ENCODE assay signal across 21 cellular contexts in the genomic region with DNA sequence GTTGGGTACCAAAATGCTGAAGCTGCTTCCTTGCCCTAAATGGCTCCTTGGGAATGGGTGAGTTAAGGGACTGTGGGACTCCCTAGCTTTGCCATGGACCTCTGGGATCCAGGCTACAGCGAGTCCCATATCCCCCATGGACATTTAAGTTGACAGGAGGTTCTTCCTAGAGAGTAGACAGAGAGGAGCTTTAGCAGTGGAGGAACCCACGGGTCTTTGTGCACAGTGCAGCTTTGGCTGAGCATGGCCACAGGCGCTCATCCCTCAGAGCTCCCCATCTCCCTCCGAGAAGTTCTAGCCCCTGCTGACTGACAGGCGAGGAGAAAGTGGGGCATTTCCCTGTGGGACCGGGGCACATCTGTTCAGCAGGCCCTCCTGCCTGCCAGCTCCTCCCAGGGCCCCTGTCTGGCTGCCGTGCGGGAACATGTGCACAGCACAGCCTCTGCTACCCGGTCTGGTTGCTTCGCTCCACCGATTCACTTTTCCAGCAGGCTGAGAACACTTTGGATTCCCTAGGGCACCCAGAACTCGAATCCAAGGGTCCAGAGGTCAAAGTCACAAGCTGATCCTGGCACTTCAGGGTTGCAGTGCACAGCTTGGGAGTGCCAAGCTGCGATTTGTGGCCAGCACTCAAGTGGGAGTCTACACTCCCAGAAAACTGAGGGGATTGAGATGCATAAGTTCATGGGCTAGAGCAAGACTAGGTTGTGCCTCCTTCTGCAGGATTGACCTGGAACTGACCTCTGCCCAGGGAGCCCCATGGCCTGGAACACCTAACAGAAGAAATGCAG. TPM values are rescaled to one million over a fixed set of nuclear protein-coding genes. Genes with fewer than 3 reads are reported as not detected.
"Had no signal": no experiment of that assay in that cellular context is flagged by ENCODE, and none has a peak within 500 bp of the region (broad histone marks: within the 10 kb centered on the region; RNA-seq: fewer than 3 reads in every experiment).

No MANE protein-coding gene starts in this region.

- H3K9me3 Mint-ChIP-seq: activated B cell treated with CpG ODN at 0.5 μM for 24 hours; activated CD4-positive, alpha-beta T cell treated with anti-CD3 and anti-CD28 coated beads, Interleukin-2, amount 10 ng/mL, durations not matched to agents 24 days and 14 days; activated naive CD4-positive, alpha-beta T cell treated with anti-CD3 and anti-CD28 coated beads, Interleukin-2, amount 50 U/mL, for 24 hours; activated T-cell treated with anti-CD3 and anti-CD28 coated beads, Interleukin-2, amount 50 U/mL, for 24 hours; activated T-helper 1 cell treated with anti-CD3 and anti-CD28 coated beads, Interleukin-12 subunit alpha, Interleukin-12 subunit beta, Interleukin-2, Interleukin-4 antibody, amounts not matched to agents 30 ng/mL and 10 ng/mL and 1 ng/mL, durations not matched to agents 14 hours and 24 hours and 36 hours; T-helper 1 cell treated with Interleukin-12 subunit alpha and Interleukin-12 subunit beta and Interleukin-4 antibody, amounts not matched to agents 30 μg/mL and 1 μg/mL, for 36 hours had no signal

- H3K4me3 ChIP-seq: breast epithelium, SJSA1 had no signal

- H3K27ac ChIP-seq: breast epithelium, SJSA1 had no signal

- H3K36me3 Mint-ChIP-seq: activated CD8-positive, alpha-beta memory T cell treated with anti-CD3 and anti-CD28 coated beads, Interleukin-2, amount 10 ng/mL, durations not matched to agents 7 days and 5 days; activated naive CD4-positive, alpha-beta T cell treated with anti-CD3 and anti-CD28 coated beads, Interleukin-2, amount 50 U/mL, for 24 hours had no signal

- ATAC-seq: activated CD8-positive, alpha-beta memory T cell treated with anti-CD3 and anti-CD28 coated beads, Interleukin-2, amount 10 ng/mL, durations not matched to agents 7 days and 5 days; SK-N-SH treated with all-trans-retinoic acid at 6 μM for 48 hours had no signal

- H3K4me1 Mint-ChIP-seq: activated B cell treated with CpG ODN at 0.5 μM for 24 hours; activated CD4-positive, alpha-beta T cell treated with anti-CD3 and anti-CD28 coated beads, Interleukin-2, amount 10 ng/mL, durations not matched to agents 24 days and 14 days; activated CD8-positive, alpha-beta memory T cell treated with anti-CD3 and anti-CD28 coated beads, Interleukin-2, amount 10 ng/mL, durations not matched to agents 7 days and 5 days; activated naive CD4-positive, alpha-beta T cell treated with anti-CD3 and anti-CD28 coated beads, Interleukin-2, amount 50 U/mL, for 24 hours had no signal

- H3K27me3 ChIP-seq: SJSA1 had no signal

- H3K4me1 ChIP-seq: breast epithelium, SJSA1 had no signal

- H3K4me3 Mint-ChIP-seq: activated B cell treated with CpG ODN at 0.5 μM for 24 hours; activated CD4-positive, alpha-beta T cell treated with anti-CD3 and anti-CD28 coated beads, Interleukin-2, amount 10 ng/mL, durations not matched to agents 24 days and 14 days; activated CD8-positive, alpha-beta memory T cell treated with anti-CD3 and anti-CD28 coated beads, Interleukin-2, amount 10 ng/mL, durations not matched to agents 7 days and 5 days; activated naive CD4-positive, alpha-beta T cell treated with anti-CD3 and anti-CD28 coated beads, Interleukin-2, amount 50 U/mL, for 24 hours; activated T-cell treated with anti-CD3 and anti-CD28 coated beads, Interleukin-2, amount 50 U/mL, for 24 hours; activated T-helper 1 cell treated with anti-CD3 and anti-CD28 coated beads, Interleukin-12 subunit alpha, Interleukin-12 subunit beta, Interleukin-2, Interleukin-4 antibody, amounts not matched to agents 30 ng/mL and 10 ng/mL and 1 ng/mL, durations not matched to agents 14 hours and 24 hours and 36 hours; T-helper 1 cell treated with Interleukin-12 subunit alpha and Interleukin-12 subunit beta and Interleukin-4 antibody, amounts not matched to agents 30 μg/mL and 1 μg/mL, for 36 hours had no signal

- H3K27me3 Mint-ChIP-seq: activated CD4-positive, alpha-beta T cell treated with anti-CD3 and anti-CD28 coated beads, Interleukin-2, amount 10 ng/mL, durations not matched to agents 24 days and 14 days; activated CD8-positive, alpha-beta memory T cell treated with anti-CD3 and anti-CD28 coated beads, Interleukin-2, amount 10 ng/mL, durations not matched to agents 7 days and 5 days; activated naive CD4-positive, alpha-beta T cell treated with anti-CD3 and anti-CD28 coated beads, Interleukin-2, amount 50 U/mL, for 24 hours had no signal

- H3K27ac Mint-ChIP-seq: activated B cell treated with CpG ODN at 0.5 μM for 24 hours; activated CD4-positive, alpha-beta T cell treated with anti-CD3 and anti-CD28 coated beads, Interleukin-2, amount 10 ng/mL, durations not matched to agents 24 days and 14 days; activated CD8-positive, alpha-beta memory T cell treated with anti-CD3 and anti-CD28 coated beads, Interleukin-2, amount 10 ng/mL, durations not matched to agents 7 days and 5 days; activated naive CD4-positive, alpha-beta T cell treated with anti-CD3 and anti-CD28 coated beads, Interleukin-2, amount 50 U/mL, for 24 hours; activated T-cell treated with anti-CD3 and anti-CD28 coated beads, Interleukin-2, amount 50 U/mL, for 24 hours; activated T-helper 1 cell treated with anti-CD3 and anti-CD28 coated beads, Interleukin-12 subunit alpha, Interleukin-12 subunit beta, Interleukin-2, Interleukin-4 antibody, amounts not matched to agents 30 ng/mL and 10 ng/mL and 1 ng/mL, durations not matched to agents 14 hours and 24 hours and 36 hours; T-helper 1 cell treated with Interleukin-12 subunit alpha and Interleukin-12 subunit beta and Interleukin-4 antibody, amounts not matched to agents 30 μg/mL and 1 μg/mL, for 36 hours had no signal

- H3K36me3 ChIP-seq: breast epithelium, SJSA1 had no signal

- H3K9me3 ChIP-seq: breast epithelium, SJSA1 had no signal

- DNase-seq: activated B cell treated with CpG ODN at 0.5 μM for 24 hours; activated CD4-positive, alpha-beta T cell treated with anti-CD3 and anti-CD28 coated beads for 1 hour; activated CD4-positive, alpha-beta T cell treated with anti-CD3 and anti-CD28 coated beads, Interleukin-2, amount 10 ng/mL, durations not matched to agents 24 days and 14 days; activated CD4-positive, alpha-beta T cell treated with anti-CD3 and anti-CD28 coated beads, Interleukin-2, amount 50 U/mL, for 48 hours; activated CD8-positive, alpha-beta memory T cell treated with anti-CD3 and anti-CD28 coated beads, Interleukin-2, amount 10 ng/mL, durations not matched to agents 7 days and 5 days; activated effector memory CD4-positive, alpha-beta T cell treated with Interleukin-2 at 50 U/mL for 16 hours; activated naive CD4-positive, alpha-beta T cell; activated T-cell treated with anti-CD3 and anti-CD28 coated beads, Interleukin-2, amount 50 U/mL, for 24 hours; aorta; caudate nucleus; KG1; NCI-H1048; NCI-H2029 treated with DMSO at 0.1 percent for 48 hours; NCI-H526 treated with DMSO at 0.1 percent for 48 hours; SHP77 had no signal

RNA-seq across cellular contexts. Expression of a gene that starts 40.6 kb away (rescaled TPM):
- total RNA-seq: activated B cell treated with CpG ODN at 0.5 μM for 24 hours; activated CD4-positive, alpha-beta T cell treated with anti-CD3 and anti-CD28 coated beads, Interleukin-2, amount 10 ng/mL, durations not matched to agents 24 days and 14 days; activated CD8-positive, alpha-beta memory T cell treated with anti-CD3 and anti-CD28 coated beads, Interleukin-2, amount 10 ng/mL, durations not matched to agents 7 days and 5 days; activated T-helper 1 cell treated with anti-CD3 and anti-CD28 coated beads, Interleukin-12 subunit alpha, Interleukin-12 subunit beta, Interleukin-2, Interleukin-4 antibody, amounts not matched to agents 30 ng/mL and 10 ng/mL and 1 ng/mL, durations not matched to agents 14 hours and 24 hours and 36 hours had no signal
- polyA plus RNA-seq: aorta had no signal
